8 cellular contexts compared by ENCODE assay signal in the genomic region with DNA sequence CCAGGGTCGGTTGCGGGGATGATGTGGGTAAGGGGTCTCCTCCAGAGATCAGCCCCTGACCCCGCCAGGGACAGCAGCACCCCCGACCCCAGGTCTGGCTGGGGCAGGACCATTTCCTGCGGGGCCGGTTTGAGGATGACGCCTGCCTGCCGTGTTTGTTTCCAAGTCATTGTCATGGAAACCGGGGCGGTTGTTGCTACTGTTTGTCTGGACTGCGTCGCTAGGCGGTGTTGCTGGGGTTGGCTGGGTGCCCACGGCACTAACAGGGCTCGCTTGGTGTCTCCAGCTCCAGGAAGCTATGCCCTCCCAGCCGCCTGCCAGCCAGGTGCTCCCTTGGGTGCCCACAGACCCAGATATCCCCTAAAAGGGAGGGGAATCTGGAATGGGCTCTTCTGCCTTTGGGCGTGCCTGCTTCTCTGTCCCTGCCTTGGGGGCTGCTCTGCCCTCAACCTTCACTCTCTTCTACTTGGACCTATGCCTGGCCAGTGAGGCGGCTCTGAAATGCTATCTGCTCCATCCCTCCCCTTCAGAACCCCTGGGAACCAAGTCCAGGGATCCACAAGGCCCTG. TPM values are rescaled to one million over a fixed set of nuclear protein-coding genes. Genes with fewer than 3 reads are reported as not detected.
DNase-seq lines count a peak whose midpoint lies in the region; ATAC-seq, FAIRE-seq and TF ChIP-seq lines count a peak whose summit lies in the region.

No MANE protein-coding gene starts in this region.

- BruUV-seq in HepG2 (replicated peaks; lab: Mats Ljungman, UMichigan): no TSS peak

- peak in 1 of 2 experiments; percentile 66; a peak in 1 of 4 replicates for TF ChIP-seq POLR2A in HepG2 (IDR thresholded peaks at IDR 0.05; ENCODE audit: insufficient read depth in 1 of 2, low read depth in 2 of 2, low read length in 2 of 2)

- TF ChIP-seq CTCF in 22Rv1 (IDR thresholded peaks at IDR 0.05): no peak
- peak; percentile 70 for TF ChIP-seq CTCF in HepG2 (CRISPR knock-in tag; IDR thresholded peaks at IDR 0.05)

- CTCF ChIA-PET in HepG2 (lab: Yijun Ruan, JAX; ENCODE audit: low intra/inter-chr PET ratio, low total read pairs): interaction anchor here (1.3 to 2.5 kb wide), 3 partner anchors 8 to 45 kb away, joined by 4 to 15 read pairs (median 7); a partner anchor contains a TSS

- H3K79me2 ChIP-seq in HepG2 (ENCODE audit: insufficient read depth, low read length): no peaks in the 10 kb centered on the region

- H3K9ac ChIP-seq in HepG2 (ENCODE audit: insufficient read depth, low read depth, low read length): peak overlapping the region; percentile 99

- TF ChIP-seq RAD21 in HepG2 (CRISPR knock-in tag; IDR thresholded peaks at IDR 0.05): 0 out of 2 replicates have a peak, but pooled peaks have one; percentile 16

- peaks cover 65% of the 10 kb centered on the region for H3K4me1 ChIP-seq in HepG2 (ENCODE audit: insufficient read depth, low read length)

- peak; percentile 70 for FAIRE-seq in HepG2 (lab: Jason Lieb, UNC)

- DNase-seq in NCI-H524 (lab: John Stamatoyannopoulos, UW): peak; percentile 91 to 94
- DNase-seq in activated CD4-positive, alpha-beta T cell treated with anti-CD3 and anti-CD28 coated beads, Interleukin-2, amount 50 U/mL, for 24 hours (ENCODE audit: low read depth in 1 of 2, low spot score in 1 of 2): peak; percentile 71 to 91
- peak; percentile 97 for DNase-seq in dedifferentiated amniotic fluid mesenchymal stem cell (ENCODE audit: extremely low spot score)
- peak; percentile 93 for DNase-seq in HepG2 (ENCODE audit: low spot score)
- peak; percentile 85 to 89 for DNase-seq in stimulated activated CD4-positive, alpha-beta T cell treated with anti-CD3 and anti-CD28 coated beads, Interleukin-2, amount 100 ng/mL, for 48 hours

- no peaks in the 10 kb centered on the region for H4K20me1 ChIP-seq in HepG2 (ENCODE audit: insufficient read depth, low read length)

- H2AFZ ChIP-seq in HepG2 (ENCODE audit: low read length): no peak overlapping the region

- peak; percentile 58 for ATAC-seq in GM18861 (IDR thresholded peaks at IDR 0.05; ENCODE audit: unreplicated experiment)
- ATAC-seq in HG03457 (IDR thresholded peaks at IDR 0.05; ENCODE audit: unreplicated experiment): peak; percentile 45
- peak; percentile 41 for ATAC-seq in HepG2

- in situ Hi-C loops in HepG2 (cut with HindIII; ENCODE audit: extremely low pct_ligation_motif_present, low pct_unique_long_range_greater_than_20kb): no loop called here

- intact Hi-C loops in HepG2 (cut with micrococcal nuclease; ENCODE audit: unreplicated experiment): loop anchor here (2.0 kb wide), 1 partner anchor 47 kb away; no protein-coding TSS in a partner anchor

- peak overlapping the region; percentile 100 for H3K4me2 ChIP-seq in HepG2 (ENCODE audit: low read depth, low read length)

- peaks cover 2 to 32% of the 10 kb centered on the region in 2 experiments; a peak in 4 of 5 replicates for H3K27me3 ChIP-seq in HepG2 (ENCODE audit: control insufficient read depth in 1 of 2, insufficient read depth in 2 of 2, low read length in 2 of 2)

- H3K9me3 ChIP-seq in HepG2 (ENCODE audit: low read length): no peaks in the 10 kb centered on the region

- TF ChIP-seq EP300 in HepG2 (IDR thresholded peaks at IDR 0.05; ENCODE audit: low read depth in 2 of 2, low read length in 2 of 2) (peak; percentile 48 to 82; a peak in 3 of 4 replicates), HepG2 (CRISPR knock-in tag; IDR thresholded peaks at IDR 0.05; ENCODE audit: borderline replicate concordance) (no peak; the same call in 1 of the 2 replicates)

- POLR2A ChIA-PET in HepG2 (lab: Yijun Ruan, JAX): interaction anchor here (1.4 to 2.4 kb wide), 3 partner anchors 8 to 46 kb away, joined by 4 to 10 read pairs (median 8); no protein-coding TSS in a partner anchor

- H3K4me3 ChIP-seq in HepG2 (replicated peaks in 1 of 3; ENCODE audit: insufficient read depth in 1 of 3, low read depth in 2 of 3, low read length in 3 of 3): peak overlapping the region in 2 of 3 experiments; percentile 61 to 82; a peak in 3 of 6 replicates

- H3K36me3 ChIP-seq in HepG2 (replicated peaks in 1 of 2; ENCODE audit: control insufficient read depth in 1 of 2, insufficient read depth in 2 of 2, low read length in 2 of 2): no peaks in the 10 kb centered on the region

- H3K27ac ChIP-seq in 22Rv1 (peak overlapping the region; percentile 100), HepG2 (ENCODE audit: extremely low read length, insufficient read depth, low read length) (peak overlapping the region; percentile 32)

- 0% methylated on average over 7 of the region's 18 CpGs for WGBS in HepG2 (ENCODE audit: low lambda C conversion rate)

RNA-seq across cellular contexts. Expression of a gene that starts 4.7 kb away (rescaled TPM):
- 53.9 and 59.7 TPM in 2 replicates for total RNA-seq in HepG2 (2016; rRNA removed; fragmentation: Illumina TruSeq; extraction: Trizol)
- total RNA-seq in HepG2 (2016; cell fraction: cytosol; rRNA removed; fragmentation: Illumina TruSeq; extraction: Trizol; ENCODE audit: low read depth): 18.2 and 27.4 TPM in 2 replicates
- total RNA-seq in HepG2 (2016; cell fraction: insoluble cytoplasmic fraction; rRNA removed; fragmentation: Illumina TruSeq; extraction: Trizol): 53.1 and 55.2 TPM in 2 replicates
- 23.1 and 27.8 TPM in 2 replicates for total RNA-seq in HepG2 (2016; cell fraction: membrane; rRNA removed; fragmentation: Illumina TruSeq; extraction: Trizol)
- 25.3 and 26.5 TPM in 2 replicates for total RNA-seq in HepG2 (2016; cell fraction: nucleus; rRNA removed; fragmentation: Illumina TruSeq; extraction: Trizol)
- 59.5 and 62.2 TPM in 2 replicates for polyA plus RNA-seq in HepG2 (2011; rRNA removed)
- polyA plus RNA-seq in HepG2 (2011; cell fraction: cytosol; rRNA removed): 27.8 and 82.6 TPM in 2 replicates
- 47.3 and 55.5 TPM in 2 replicates for polyA plus RNA-seq in HepG2 (2011; cell fraction: nucleus; rRNA removed)
- polyA plus RNA-seq in HepG2 (2012): 46.4 and 49.2 TPM in 2 replicates
- polyA plus RNA-seq in HepG2 (2016; cell fraction: cytosol; fragmentation: Illumina TruSeq; extraction: Trizol; ENCODE audit: low read depth): 85.4 and 115 TPM in 2 replicates
- polyA plus RNA-seq in HepG2 (2016; cell fraction: insoluble cytoplasmic fraction; fragmentation: Illumina TruSeq; extraction: Trizol; ENCODE audit: low read depth): 142 and 159 TPM in 2 replicates
- polyA plus RNA-seq in HepG2 (2016; cell fraction: membrane; fragmentation: Illumina TruSeq; extraction: Trizol; ENCODE audit: low read depth): 67.3 and 82.2 TPM in 2 replicates
- polyA plus RNA-seq in HepG2 (2016; cell fraction: nucleus; fragmentation: Illumina TruSeq; extraction: Trizol; ENCODE audit: insufficient read depth, low read depth): 136 and 137 TPM in 2 replicates
- polyA minus RNA-seq in HepG2 (2011; rRNA and poly(A)+ RNA removed; ENCODE audit: low replicate concordance): 24.8 and 136 TPM in 2 replicates
- 20.6 and 28.4 TPM in 2 replicates for polyA minus RNA-seq in HepG2 (2011; cell fraction: cytosol; rRNA and poly(A)+ RNA removed)
- 4.7 and 11.8 TPM in 2 replicates for polyA minus RNA-seq in HepG2 (2011; cell fraction: nucleus; rRNA and poly(A)+ RNA removed)

RNA-seq across cellular contexts. Expression of a gene that starts 7.3 kb away (rescaled TPM):
- total RNA-seq in HepG2 (2016; rRNA removed; fragmentation: Illumina TruSeq; extraction: Trizol): 32.1 and 37.9 TPM in 2 replicates
- total RNA-seq in HepG2 (2016; cell fraction: cytosol; rRNA removed; fragmentation: Illumina TruSeq; extraction: Trizol; ENCODE audit: low read depth): 22.2 and 30.3 TPM in 2 replicates
- 29.1 and 37.9 TPM in 2 replicates for total RNA-seq in HepG2 (2016; cell fraction: insoluble cytoplasmic fraction; rRNA removed; fragmentation: Illumina TruSeq; extraction: Trizol)
- total RNA-seq in HepG2 (2016; cell fraction: membrane; rRNA removed; fragmentation: Illumina TruSeq; extraction: Trizol): 30.8 and 36.2 TPM in 2 replicates
- total RNA-seq in HepG2 (2016; cell fraction: nucleus; rRNA removed; fragmentation: Illumina TruSeq; extraction: Trizol): 14.7 and 15.4 TPM in 2 replicates
- 18.0 and 31.6 TPM in 2 replicates for polyA plus RNA-seq in HepG2 (2011; rRNA removed)
- polyA plus RNA-seq in HepG2 (2011; cell fraction: cytosol; rRNA removed): 18.1 and 57.4 TPM in 2 replicates
- 37.9 and 74.0 TPM in 2 replicates for polyA plus RNA-seq in HepG2 (2011; cell fraction: nucleus; rRNA removed)
- 3.6 and 7.4 TPM in 2 replicates for polyA plus RNA-seq in HepG2 (2012)
- 34.0 and 41.4 TPM in 2 replicates for polyA plus RNA-seq in HepG2 (2016; cell fraction: cytosol; fragmentation: Illumina TruSeq; extraction: Trizol; ENCODE audit: low read depth)
- 44.2 and 51.5 TPM in 2 replicates for polyA plus RNA-seq in HepG2 (2016; cell fraction: insoluble cytoplasmic fraction; fragmentation: Illumina TruSeq; extraction: Trizol; ENCODE audit: low read depth)
- polyA plus RNA-seq in HepG2 (2016; cell fraction: membrane; fragmentation: Illumina TruSeq; extraction: Trizol; ENCODE audit: low read depth): 41.2 and 43.7 TPM in 2 replicates
- 39.7 and 41.0 TPM in 2 replicates for polyA plus RNA-seq in HepG2 (2016; cell fraction: nucleus; fragmentation: Illumina TruSeq; extraction: Trizol; ENCODE audit: insufficient read depth, low read depth)
- 21.4 and 23.6 TPM in 2 replicates for polyA minus RNA-seq in HepG2 (2011; rRNA and poly(A)+ RNA removed; ENCODE audit: low replicate concordance)
- polyA minus RNA-seq in HepG2 (2011; cell fraction: cytosol; rRNA and poly(A)+ RNA removed): 8.4 and 15.7 TPM in 2 replicates
- 2.2 and 7.5 TPM in 2 replicates for polyA minus RNA-seq in HepG2 (2011; cell fraction: nucleus; rRNA and poly(A)+ RNA removed)

RNA-seq across cellular contexts. Expression of a gene that starts 9.1 kb away (rescaled TPM):
- 20.7 and 27.4 TPM in 2 replicates for total RNA-seq in HepG2 (2016; rRNA removed; fragmentation: Illumina TruSeq; extraction: Trizol)
- 9.2 and 10.3 TPM in 2 replicates for total RNA-seq in HepG2 (2016; cell fraction: cytosol; rRNA removed; fragmentation: Illumina TruSeq; extraction: Trizol; ENCODE audit: low read depth)
- 21.2 and 28.4 TPM in 2 replicates for total RNA-seq in HepG2 (2016; cell fraction: insoluble cytoplasmic fraction; rRNA removed; fragmentation: Illumina TruSeq; extraction: Trizol)
- total RNA-seq in HepG2 (2016; cell fraction: membrane; rRNA removed; fragmentation: Illumina TruSeq; extraction: Trizol): 12.9 and 13.8 TPM in 2 replicates
- 15.9 and 16.8 TPM in 2 replicates for total RNA-seq in HepG2 (2016; cell fraction: nucleus; rRNA removed; fragmentation: Illumina TruSeq; extraction: Trizol)
- polyA plus RNA-seq in HepG2 (2011; rRNA removed): 5.7 and 7.3 TPM in 2 replicates
- 4.1 and 10.9 TPM in 2 replicates for polyA plus RNA-seq in HepG2 (2011; cell fraction: cytosol; rRNA removed)
- 20.8 and 27.4 TPM in 2 replicates for polyA plus RNA-seq in HepG2 (2011; cell fraction: nucleus; rRNA removed)
- polyA plus RNA-seq in HepG2 (2012): 4.5 and 5.0 TPM in 2 replicates
- polyA plus RNA-seq in HepG2 (2016; cell fraction: cytosol; fragmentation: Illumina TruSeq; extraction: Trizol; ENCODE audit: low read depth): 5.8 and 6.5 TPM in 2 replicates
- polyA plus RNA-seq in HepG2 (2016; cell fraction: insoluble cytoplasmic fraction; fragmentation: Illumina TruSeq; extraction: Trizol; ENCODE audit: low read depth): 20.9 and 21.6 TPM in 2 replicates
- 9.6 and 10.0 TPM in 2 replicates for polyA plus RNA-seq in HepG2 (2016; cell fraction: membrane; fragmentation: Illumina TruSeq; extraction: Trizol; ENCODE audit: low read depth)
- polyA plus RNA-seq in HepG2 (2016; cell fraction: nucleus; fragmentation: Illumina TruSeq; extraction: Trizol; ENCODE audit: insufficient read depth, low read depth): 36.1 and 37.5 TPM in 2 replicates
- polyA minus RNA-seq in HepG2 (2011; rRNA and poly(A)+ RNA removed; ENCODE audit: low replicate concordance): 12.1 and 23.1 TPM in 2 replicates
- 2.8 and 5.5 TPM in 2 replicates for polyA minus RNA-seq in HepG2 (2011; cell fraction: cytosol; rRNA and poly(A)+ RNA removed)
- 7.3 and 9.0 TPM in 2 replicates for polyA minus RNA-seq in HepG2 (2011; cell fraction: nucleus; rRNA and poly(A)+ RNA removed)

RNA-seq across cellular contexts. Expression of a gene that starts 44.4 kb away (rescaled TPM):
- 10.8 and 19.0 TPM in 2 replicates for total RNA-seq in HepG2 (2016; rRNA removed; fragmentation: Illumina TruSeq; extraction: Trizol)
- total RNA-seq in HepG2 (2016; cell fraction: cytosol; rRNA removed; fragmentation: Illumina TruSeq; extraction: Trizol; ENCODE audit: low read depth): 11.9 and 15.2 TPM in 2 replicates
- 12.1 and 17.9 TPM in 2 replicates for total RNA-seq in HepG2 (2016; cell fraction: insoluble cytoplasmic fraction; rRNA removed; fragmentation: Illumina TruSeq; extraction: Trizol)
- 21.1 and 26.4 TPM in 2 replicates for total RNA-seq in HepG2 (2016; cell fraction: membrane; rRNA removed; fragmentation: Illumina TruSeq; extraction: Trizol)
- total RNA-seq in HepG2 (2016; cell fraction: nucleus; rRNA removed; fragmentation: Illumina TruSeq; extraction: Trizol): 8.8 and 9.1 TPM in 2 replicates
- 6.6 and 10.9 TPM in 2 replicates for polyA plus RNA-seq in HepG2 (2011; rRNA removed)
- polyA plus RNA-seq in HepG2 (2011; cell fraction: cytosol; rRNA removed): 11.8 and 25.5 TPM in 2 replicates
- 16.5 and 16.6 TPM in 2 replicates for polyA plus RNA-seq in HepG2 (2011; cell fraction: nucleus; rRNA removed)
- 4.0 and 4.3 TPM in 2 replicates for polyA plus RNA-seq in HepG2 (2012)
- polyA plus RNA-seq in HepG2 (2016; cell fraction: cytosol; fragmentation: Illumina TruSeq; extraction: Trizol; ENCODE audit: low read depth): 8.8 and 9.5 TPM in 2 replicates
- polyA plus RNA-seq in HepG2 (2016; cell fraction: insoluble cytoplasmic fraction; fragmentation: Illumina TruSeq; extraction: Trizol; ENCODE audit: low read depth): 8.7 and 9.4 TPM in 2 replicates
- polyA plus RNA-seq in HepG2 (2016; cell fraction: membrane; fragmentation: Illumina TruSeq; extraction: Trizol; ENCODE audit: low read depth): 13.5 TPM in 2 replicates
- polyA plus RNA-seq in HepG2 (2016; cell fraction: nucleus; fragmentation: Illumina TruSeq; extraction: Trizol; ENCODE audit: insufficient read depth, low read depth): 12.3 and 13.5 TPM in 2 replicates
- 0.82 and 39.5 TPM in 2 replicates for polyA minus RNA-seq in HepG2 (2011; rRNA and poly(A)+ RNA removed; ENCODE audit: low replicate concordance)
- polyA minus RNA-seq in HepG2 (2011; cell fraction: cytosol; rRNA and poly(A)+ RNA removed): 12.8 and 13.8 TPM in 2 replicates
- polyA minus RNA-seq in HepG2 (2011; cell fraction: nucleus; rRNA and poly(A)+ RNA removed): 4.1 and 4.5 TPM in 2 replicates

Comparison
In these comparisons a context has a peak if more than half of its experiments do, and no peak if none do; other contexts are left out.
1. Peak in every context shown above with its lines: DNase-seq, ATAC-seq, H3K4me3 ChIP-seq and H3K27ac ChIP-seq.